In genomic region chr14:20970647-20970982, GRCh38 we compare ENCODE assay signal across 7 cellular contexts. TPM values are rescaled to one million over a fixed set of nuclear protein-coding genes. Genes with fewer than 3 reads are reported as not detected.
DNase-seq lines count a peak whose midpoint lies in the region; ATAC-seq and TF ChIP-seq lines count a peak whose summit lies in the region.

No MANE protein-coding gene starts in this region.

- 23 to 24% methylated on average over 10 of the region's 10 CpGs for WGBS in esophagus, 2 donors

- peak overlapping the region; percentile 44; the same call in 1 of the 2 replicates for H3K9ac ChIP-seq in MM.1S (ENCODE audit: low read length)
- no peak overlapping the region for H3K9ac ChIP-seq in parathyroid adenoma

- DNase-seq in MM.1S (no peak), LoVo (ENCODE audit: low spot score) (no peak)
- DNase-seq in NK-92 treated with Interleukin-12 subunit alpha and Interleukin-12 subunit beta, amount 100 ng/mL, for 24 hours (lab: John Stamatoyannopoulos, UW): no peak
- DNase-seq in stimulated activated CD4-positive, alpha-beta T cell treated with anti-CD3 and anti-CD28 coated beads, Interleukin-15, amount 100 ng/mL, for 24 hours: no peak

- no peaks in the 10 kb centered on the region for H4K20me1 ChIP-seq in MM.1S (ENCODE audit: insufficient read depth, low read length)

- no peaks in the 10 kb centered on the region for H3K79me2 ChIP-seq in MM.1S (ENCODE audit: low read length)
- no peaks in the 10 kb centered on the region for H3K79me2 ChIP-seq in parathyroid adenoma

- H3K4me1 ChIP-seq in MM.1S (ENCODE audit: low read length): no peaks in the 10 kb centered on the region
- H3K4me1 ChIP-seq in esophagus (ENCODE audit: control insufficient read depth in 2 of 2, insufficient read depth in 2 of 2, low read length in 1 of 2): peaks cover 2% of the 10 kb centered on the region in 2 donors
- H3K4me1 ChIP-seq in parathyroid adenoma: no peaks in the 10 kb centered on the region

- H3K27me3 ChIP-seq in MM.1S (replicated peaks; ENCODE audit: insufficient read depth, low read length) (no peaks in the 10 kb centered on the region), esophagus (ENCODE audit: control insufficient read depth in 1 of 2, insufficient read depth in 2 of 2, low read length in 2 of 2) (peaks cover 0 to 3% of the 10 kb centered on the region in 2 donors), parathyroid adenoma (ENCODE audit: control insufficient read depth, insufficient read depth, low read length) (no peaks in the 10 kb centered on the region)

- no peaks in the 10 kb centered on the region for H3K36me3 ChIP-seq in MM.1S (replicated peaks; ENCODE audit: insufficient read depth, low read length)
- H3K36me3 ChIP-seq in esophagus (ENCODE audit: control insufficient read depth in 2 of 2, insufficient read depth in 2 of 2, low read length in 1 of 2): no peaks in the 10 kb centered on the region
- no peaks in the 10 kb centered on the region for H3K36me3 ChIP-seq in parathyroid adenoma (ENCODE audit: control insufficient read depth, insufficient read depth, low read length)

- H3K27ac ChIP-seq in MM.1S (ENCODE audit: low read length) (no peak overlapping the region), esophagus (ENCODE audit: low read depth in 2 of 2, low read length in 1 of 2) (peak overlapping the region in 1 of 2 donors; percentile 24), parathyroid adenoma (no peak overlapping the region)

- H3K9me2 ChIP-seq in MM.1S (replicated peaks; ENCODE audit: insufficient read depth, low read length): no peaks in the 10 kb centered on the region

- peak overlapping the region; percentile 86 for H2AFZ ChIP-seq in MM.1S (ENCODE audit: low read length)
- H2AFZ ChIP-seq in parathyroid adenoma: peak overlapping the region; percentile 89

- H3K4me2 ChIP-seq in MM.1S (ENCODE audit: low read depth, low read length) (peak overlapping the region; percentile 73), parathyroid adenoma (ENCODE audit: low read length) (peak overlapping the region; percentile 89)

- H3K4me3 ChIP-seq in MM.1S (ENCODE audit: low read length) (peak overlapping the region; percentile 68), esophagus (ENCODE audit: low read depth in 1 of 2, low read length in 2 of 2) (peak overlapping the region; percentile 55 to 58), parathyroid adenoma (ENCODE audit: low read depth, low read length) (no peak overlapping the region)

- no peaks in the 10 kb centered on the region for H3F3A ChIP-seq in MM.1S (ENCODE audit: insufficient read depth, low read length)

- no peak for TF ChIP-seq CTCF in MM.1S (IDR thresholded peaks at IDR 0.05; ENCODE audit: low read length)
- TF ChIP-seq CTCF in parathyroid adenoma (IDR thresholded peaks at IDR 0.05): no peak

- ATAC-seq in GM21390 (IDR thresholded peaks at IDR 0.05; ENCODE audit: unreplicated experiment): peak; percentile 9

- no peaks in the 10 kb centered on the region for H3K9me3 ChIP-seq in MM.1S (replicated peaks; ENCODE audit: insufficient read depth, low read length)
- no peaks in the 10 kb centered on the region for H3K9me3 ChIP-seq in esophagus (ENCODE audit: control insufficient read depth in 2 of 2, insufficient read depth in 1 of 2, low read depth in 1 of 2, low read length in 1 of 2)
- H3K9me3 ChIP-seq in parathyroid adenoma (ENCODE audit: control insufficient read depth, low read length): no peaks in the 10 kb centered on the region

RNA-seq across cellular contexts. Expression of gene RNASE2, which starts 15.3 kb away (rescaled TPM):
- under 1 TPM; 0.29 to 0.46 TPM for polyA plus RNA-seq in esophagus

RNA-seq across cellular contexts. Expression of gene METTL17, which starts 19.2 kb away (rescaled TPM):
- 10 to 100 TPM; 55.1 to 56.3 TPM for polyA plus RNA-seq in esophagus

RNA-seq across cellular contexts. Expression of gene SLC39A2, which starts 28.5 kb away (rescaled TPM):
- polyA plus RNA-seq in esophagus: 10 to 100 TPM in 1 of 2 donors, 1 to 10 TPM in 1; 8.2 to 20.3 TPM

RNA-seq across cellular contexts. Expression of gene NDRG2, which starts 54.2 kb away (rescaled TPM):
- polyA plus RNA-seq in esophagus: 100 to 1,000 TPM; 131 to 252 TPM

RNA-seq across cellular contexts. Expression of gene TPPP2, which starts 59.4 kb away (rescaled TPM):
- polyA plus RNA-seq in esophagus: under 1 TPM in 1 of 2 donors, not detected in 1; 0.14 TPM
